In the genomic region with DNA sequence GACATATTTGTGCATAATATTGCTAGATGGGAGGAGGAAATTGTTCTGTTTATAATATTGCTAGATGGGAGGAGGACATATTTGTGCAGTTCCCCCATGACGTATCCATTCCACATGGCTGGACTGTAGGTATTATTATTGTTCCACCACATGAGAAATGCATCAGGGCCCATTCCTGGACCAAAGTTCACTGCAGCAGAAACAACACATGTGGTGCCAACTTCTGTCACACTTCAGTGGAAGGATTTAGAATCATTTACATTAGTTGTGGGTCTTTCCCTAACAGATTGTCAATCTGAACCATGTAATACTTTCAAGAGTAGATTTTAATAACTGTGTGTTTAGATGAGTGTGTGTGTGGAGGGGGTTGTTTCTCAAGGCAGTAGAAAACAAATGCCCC, we compare ENCODE assay signal across 26 cellular contexts. TPM values are rescaled to one million over a fixed set of nuclear protein-coding genes. Genes with fewer than 3 reads are reported as not detected.
DNase-seq lines count a peak whose midpoint lies in the region; ATAC-seq and TF ChIP-seq lines count a peak whose summit lies in the region.
"Had no signal": no experiment of that assay in that cellular context is flagged by ENCODE, and none has a peak within 500 bp of the region (broad histone marks: within the 10 kb centered on the region; RNA-seq: fewer than 3 reads in every experiment).

No MANE protein-coding gene starts in this region.

- no peaks in the 10 kb centered on the region for H3K9me3 Mint-ChIP-seq in activated CD4-positive, alpha-beta T cell treated with anti-CD3 and anti-CD28 coated beads, Interleukin-2, amount 10 ng/mL, durations not matched to agents 7 days and 5 days
- H3K9me3 Mint-ChIP-seq: activated CD4-positive, alpha-beta memory T cell treated with anti-CD3 and anti-CD28 coated beads, Interleukin-2, amount 10 ng/mL, durations not matched to agents 7 days and 5 days; activated naive CD4-positive, alpha-beta T cell treated with anti-CD3 and anti-CD28 coated beads, Interleukin-2, amount 10 ng/mL, durations not matched to agents 7 days and 5 days; activated T-cell treated with anti-CD3 and anti-CD28 coated beads, Interleukin-2, amount 50 U/mL, for 24 hours had no signal

- no peak for TF ChIP-seq POLR2A in adrenal gland (IDR thresholded peaks at IDR 0.05)

- CTCF ChIA-PET in activated CD4-positive, alpha-beta T cell treated with anti-CD3 and anti-CD28 coated beads, Interleukin-2, amount 10 ng/mL, durations not matched to agents 7 days and 5 days (lab: Charles Lee): no interaction called here

- peaks cover under 1 to 2% of the 10 kb centered on the region in 2 donors for H3K4me1 ChIP-seq in adrenal gland (replicated peaks in 1 of 2)
- H3K4me1 ChIP-seq: gastrocnemius medialis had no signal

- H3K4me1 Mint-ChIP-seq in activated CD4-positive, alpha-beta T cell treated with anti-CD3 and anti-CD28 coated beads, Interleukin-2, amount 10 ng/mL, durations not matched to agents 7 days and 5 days: no peaks in the 10 kb centered on the region
- H3K4me1 Mint-ChIP-seq: activated CD4-positive, alpha-beta memory T cell treated with anti-CD3 and anti-CD28 coated beads, Interleukin-2, amount 10 ng/mL, durations not matched to agents 7 days and 5 days; activated naive CD4-positive, alpha-beta T cell treated with anti-CD3 and anti-CD28 coated beads, Interleukin-2, amount 10 ng/mL, durations not matched to agents 7 days and 5 days had no signal

- no peak overlapping the region for H3K4me3 Mint-ChIP-seq in activated CD4-positive, alpha-beta T cell treated with anti-CD3 and anti-CD28 coated beads, Interleukin-2, amount 10 ng/mL, durations not matched to agents 7 days and 5 days
- H3K4me3 Mint-ChIP-seq: activated CD4-positive, alpha-beta memory T cell treated with anti-CD3 and anti-CD28 coated beads, Interleukin-2, amount 10 ng/mL, durations not matched to agents 7 days and 5 days; activated naive CD4-positive, alpha-beta T cell treated with anti-CD3 and anti-CD28 coated beads, Interleukin-2, amount 10 ng/mL, durations not matched to agents 7 days and 5 days; activated T-cell treated with anti-CD3 and anti-CD28 coated beads, Interleukin-2, amount 50 U/mL, for 24 hours had no signal

- intact Hi-C loops in adrenal gland (cut with DNase I): no loop called here

- TF ChIP-seq CTCF in adrenal gland (IDR thresholded peaks at IDR 0.05): no peak

- no peak overlapping the region for H3K27ac Mint-ChIP-seq in activated CD4-positive, alpha-beta T cell treated with anti-CD3 and anti-CD28 coated beads, Interleukin-2, amount 10 ng/mL, durations not matched to agents 7 days and 5 days
- H3K27ac Mint-ChIP-seq: activated CD4-positive, alpha-beta memory T cell treated with anti-CD3 and anti-CD28 coated beads, Interleukin-2, amount 10 ng/mL, durations not matched to agents 7 days and 5 days; activated naive CD4-positive, alpha-beta T cell treated with anti-CD3 and anti-CD28 coated beads, Interleukin-2, amount 10 ng/mL, durations not matched to agents 7 days and 5 days; activated T-cell treated with anti-CD3 and anti-CD28 coated beads, Interleukin-2, amount 50 U/mL, for 24 hours had no signal

- H3K4me3 ChIP-seq in adrenal gland: no peak overlapping the region
- H3K4me3 ChIP-seq: gastrocnemius medialis, smooth muscle cell, vagina had no signal

- H3K36me3 Mint-ChIP-seq in activated CD4-positive, alpha-beta T cell treated with anti-CD3 and anti-CD28 coated beads, Interleukin-2, amount 10 ng/mL, durations not matched to agents 7 days and 5 days (ENCODE audit: low read depth): no peaks in the 10 kb centered on the region
- H3K36me3 Mint-ChIP-seq: activated naive CD4-positive, alpha-beta T cell treated with anti-CD3 and anti-CD28 coated beads, Interleukin-2, amount 10 ng/mL, durations not matched to agents 7 days and 5 days had no signal

- H3K36me3 ChIP-seq in adrenal gland (replicated peaks in 1 of 2): no peaks in the 10 kb centered on the region
- H3K36me3 ChIP-seq: gastrocnemius medialis, vagina had no signal

- POLR2A ChIA-PET in activated CD4-positive, alpha-beta T cell treated with anti-CD3 and anti-CD28 coated beads, Interleukin-2, amount 10 ng/mL, durations not matched to agents 7 days and 5 days (lab: Charles Lee): no interaction called here

- 90 to 100% (median 97%) methylated on average over 1 of the region's 1 CpG for WGBS in adrenal gland, 4 donors

- DNase-seq in NCI-H446 treated with DMSO at 0.1 percent for 48 hours (lab: John Stamatoyannopoulos, UW) (peak; percentile 72), dedifferentiated amniotic fluid mesenchymal stem cell (ENCODE audit: extremely low spot score) (peak; percentile 86), non-pigmented ciliary epithelial cell (ENCODE audit: low read depth) (peak; percentile 80), DMS153 (lab: John Stamatoyannopoulos, UW) (no peak), adrenal gland (no peak)
- no peak for DNase-seq in activated CD4-positive, alpha-beta T cell treated with anti-CD3 and anti-CD28 coated beads, Interleukin-2, amount 10 ng/mL, durations not matched to agents 7 days and 5 days
- DNase-seq: activated CD4-positive, alpha-beta memory T cell treated with anti-CD3 and anti-CD28 coated beads, Interleukin-2, amount 10 ng/mL, durations not matched to agents 7 days and 5 days; activated naive CD4-positive, alpha-beta T cell treated with anti-CD3 and anti-CD28 coated beads, Interleukin-2, amount 10 ng/mL, durations not matched to agents 7 days and 5 days; activated T-cell treated with anti-CD3 and anti-CD28 coated beads, Interleukin-2, amount 50 U/mL, for 24 hours; COR-L47; cortex of kidney; gastrocnemius medialis; GDM1; MM.1S; NCI-H187; NCI-H510A; SHP77 treated with DMSO at 0.1 percent for 48 hours; stimulated activated CD8-positive, alpha-beta memory T cell treated with anti-CD3 and anti-CD28 coated beads, Interleukin-4, amount 100 ng/mL, for 48 hours; substantia nigra had no signal

- no peak overlapping the region for H3K27ac ChIP-seq in adrenal gland
- H3K27ac ChIP-seq: gastrocnemius medialis, vagina, VCaP had no signal

- no peaks in the 10 kb centered on the region for H3K9me3 ChIP-seq in adrenal gland (replicated peaks in 1 of 3)
- H3K9me3 ChIP-seq: gastrocnemius medialis, vagina had no signal

- H3K27me3 ChIP-seq in adrenal gland: no peaks in the 10 kb centered on the region
- H3K27me3 ChIP-seq: gastrocnemius medialis, vagina had no signal

- H3K27me3 Mint-ChIP-seq in activated CD4-positive, alpha-beta T cell treated with anti-CD3 and anti-CD28 coated beads, Interleukin-2, amount 10 ng/mL, durations not matched to agents 7 days and 5 days: peaks cover 4% of the 10 kb centered on the region
- H3K27me3 Mint-ChIP-seq: activated CD4-positive, alpha-beta memory T cell treated with anti-CD3 and anti-CD28 coated beads, Interleukin-2, amount 10 ng/mL, durations not matched to agents 7 days and 5 days; activated naive CD4-positive, alpha-beta T cell treated with anti-CD3 and anti-CD28 coated beads, Interleukin-2, amount 10 ng/mL, durations not matched to agents 7 days and 5 days; activated T-cell treated with anti-CD3 and anti-CD28 coated beads, Interleukin-2, amount 50 U/mL, for 24 hours had no signal

- ATAC-seq in GM18498 (IDR thresholded peaks at IDR 0.05; ENCODE audit: unreplicated experiment) (peak; percentile 55), GM21529 (IDR thresholded peaks at IDR 0.05; ENCODE audit: unreplicated experiment) (no peak)
- ATAC-seq: gastrocnemius medialis had no signal

RNA-seq across cellular contexts. Expression of a gene that starts 32.7 kb away (rescaled TPM):
- total RNA-seq in adrenal gland: 1 to 10 TPM in 7 of 8 donors, under 1 TPM in 1; 0.95 to 9.8 (median 4.7) TPM
- polyA plus RNA-seq in adrenal gland: 1 to 10 TPM in 2 of 3 donors, under 1 TPM in 1; 0.35 to 1.3 (median 1.3) TPM
- total RNA-seq in activated CD4-positive, alpha-beta T cell treated with anti-CD3 and anti-CD28 coated beads, Interleukin-2, amount 10 ng/mL, durations not matched to agents 7 days and 5 days: under 1 TPM; 0.06 to 0.22 TPM
- total RNA-seq: gastrocnemius medialis; osteocyte; T-helper 1 cell treated with Interleukin-12 subunit alpha and Interleukin-12 subunit beta and Interleukin-4 antibody, amounts not matched to agents 30 ng/mL and 1 ng/mL, for 36 hours had no signal
- polyA plus RNA-seq: smooth muscle cell had no signal

Comparison
In these comparisons a context has a peak if more than half of its experiments do, and no peak if none do; other contexts are left out.
1. DNase-seq: peak in NCI-H446 treated with DMSO at 0.1 percent for 48 hours (single experiment), dedifferentiated amniotic fluid mesenchymal stem cell (single experiment) and non-pigmented ciliary epithelial cell (single experiment); none in DMS153 (single experiment), adrenal gland (0 of 7) and activated CD4-positive, alpha-beta T cell treated with anti-CD3 and anti-CD28 coated beads, Interleukin-2, amount 10 ng/mL, durations not matched to agents 7 days and 5 days (single experiment).